ENCODE assay signal across 9 cellular contexts in genomic region chr2:231795525-231796327, GRCh38. TPM values are rescaled to one million over a fixed set of nuclear protein-coding genes. Genes with fewer than 3 reads are reported as not detected.
DNase-seq lines count a peak whose midpoint lies in the region; TF ChIP-seq lines count a peak whose summit lies in the region.
"Had no signal": no experiment of that assay in that cellular context is flagged by ENCODE, and none has a peak within 500 bp of the region (broad histone marks: within the 10 kb centered on the region; RNA-seq: fewer than 3 reads in every experiment).

No MANE protein-coding gene starts in this region.

- no peaks in the 10 kb centered on the region for H3K9me3 ChIP-seq in endocrine pancreas (ENCODE audit: control insufficient read depth, low read length)

- no peaks in the 10 kb centered on the region for H3K36me3 ChIP-seq in endocrine pancreas (ENCODE audit: control insufficient read depth, insufficient read depth, low read length)

- no peaks in the 10 kb centered on the region for H3K4me1 Mint-ChIP-seq in nephron progenitor cell

- H3K36me3 Mint-ChIP-seq in nephron progenitor cell (ENCODE audit: low read depth): peaks cover 50% of the 10 kb centered on the region

- H3K27me3 ChIP-seq in endocrine pancreas (ENCODE audit: control insufficient read depth, insufficient read depth, low read length): no peaks in the 10 kb centered on the region

- peak; percentile 17 for DNase-seq in NCI-H2171 treated with DMSO at 0.1 percent for 48 hours (lab: John Stamatoyannopoulos, UW)
- no peak for DNase-seq in NCI-H2171 (lab: John Stamatoyannopoulos, UW)
- DNase-seq in NCI-H446 treated with DMSO at 0.1 percent for 48 hours (lab: John Stamatoyannopoulos, UW): peak; percentile 54
- peak; percentile 95 for DNase-seq in renal cortical epithelial cell (ENCODE audit: low read depth)
- DNase-seq in activated CD4-positive, alpha-beta T cell treated with anti-CD3 and anti-CD28 coated beads for 4 hours: no peak
- no peak for DNase-seq in nephron progenitor cell
- no peak for DNase-seq in activated T-cell treated with anti-CD3 and anti-CD28 coated beads, Interleukin-2, amount 50 U/mL, for 1 hour
- DNase-seq: CD4-positive, CD25-positive, alpha-beta regulatory T cell had no signal

- no peaks in the 10 kb centered on the region for H3K27me3 Mint-ChIP-seq in nephron progenitor cell (ENCODE audit: low read depth, poor library complexity)
- H3K27me3 Mint-ChIP-seq: CD4-positive, CD25-positive, alpha-beta regulatory T cell had no signal

- no peak overlapping the region for H3K4me3 ChIP-seq in endocrine pancreas (ENCODE audit: control insufficient read depth, insufficient read depth, low read length)

- H3K4me1 ChIP-seq in endocrine pancreas (ENCODE audit: control insufficient read depth, insufficient read depth, low read length): peaks cover 9% of the 10 kb centered on the region

- no peak for TF ChIP-seq CTCF in nephron progenitor cell (IDR thresholded peaks at IDR 0.05)

- no peak overlapping the region for H3K27ac Mint-ChIP-seq in nephron progenitor cell
- H3K27ac Mint-ChIP-seq: CD4-positive, CD25-positive, alpha-beta regulatory T cell had no signal

- no peaks in the 10 kb centered on the region for H3K9me3 Mint-ChIP-seq in nephron progenitor cell
- H3K9me3 Mint-ChIP-seq: CD4-positive, CD25-positive, alpha-beta regulatory T cell had no signal

- peak overlapping the region; percentile 12 for H3K9ac ChIP-seq in endocrine pancreas (ENCODE audit: control insufficient read depth, insufficient read depth, low read length)

- no peak overlapping the region for H3K4me3 Mint-ChIP-seq in nephron progenitor cell

RNA-seq across cellular contexts. Expression of gene COPS7B, which starts 9.5 kb away (rescaled TPM):
- 7.8 and 16.8 TPM in 2 replicates for total RNA-seq in renal cortical epithelial cell

RNA-seq across cellular contexts. Expression of gene PDE6D, which starts 14.6 kb away (rescaled TPM):
- total RNA-seq in renal cortical epithelial cell: 19.1 and 25.0 TPM in 2 replicates

Comparison
In these comparisons a context has a peak if more than half of its experiments do, and no peak if none do; other contexts are left out.
1. DNase-seq: peak in NCI-H2171 treated with DMSO at 0.1 percent for 48 hours (single experiment), NCI-H446 treated with DMSO at 0.1 percent for 48 hours (single experiment) and renal cortical epithelial cell (single experiment); none in NCI-H2171 (single experiment), activated CD4-positive, alpha-beta T cell treated with anti-CD3 and anti-CD28 coated beads for 4 hours (0 of 2), nephron progenitor cell (single experiment) and activated T-cell treated with anti-CD3 and anti-CD28 coated beads, Interleukin-2, amount 50 U/mL, for 1 hour (single experiment).